2 cellular contexts compared by ENCODE assay signal in the genomic region with DNA sequence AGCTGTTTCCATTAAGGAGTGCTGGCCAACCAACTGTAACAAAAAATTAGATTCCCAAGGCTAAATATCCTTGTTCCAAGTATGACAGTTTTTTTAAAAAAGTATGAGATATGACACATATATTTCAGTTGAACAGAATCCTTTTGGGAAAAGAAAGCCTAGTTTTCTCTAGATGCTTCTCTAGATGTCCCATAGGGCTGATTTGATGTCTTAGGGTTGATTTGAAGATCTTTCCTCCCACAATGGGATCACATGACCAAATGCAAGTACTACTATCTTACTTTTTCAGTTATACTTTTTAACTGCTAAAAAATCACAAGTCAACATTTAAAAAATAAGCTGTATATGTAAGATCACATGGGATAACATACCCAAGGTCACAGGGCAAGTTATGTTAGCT.
TF ChIP-seq lines count a peak whose summit lies in the region.

No MANE protein-coding gene starts in this region.

TF ChIP-seq in IMR-90, 13 proteins besides CTCF, POLR2A, EP300 and RAD21:
- TF ChIP-seq MAFK (IDR thresholded peaks at IDR 0.05; ENCODE audit: low read depth, low read length): no peak
- TF ChIP-seq, protein P1, sequence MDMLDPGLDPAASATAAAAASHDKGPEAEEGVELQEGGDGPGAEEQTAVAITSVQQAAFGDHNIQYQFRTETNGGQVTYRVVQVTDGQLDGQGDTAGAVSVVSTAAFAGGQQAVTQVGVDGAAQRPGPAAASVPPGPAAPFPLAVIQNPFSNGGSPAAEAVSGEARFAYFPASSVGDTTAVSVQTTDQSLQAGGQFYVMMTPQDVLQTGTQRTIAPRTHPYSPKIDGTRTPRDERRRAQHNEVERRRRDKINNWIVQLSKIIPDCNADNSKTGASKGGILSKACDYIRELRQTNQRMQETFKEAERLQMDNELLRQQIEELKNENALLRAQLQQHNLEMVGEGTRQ (IDR thresholded peaks at IDR 0.05; ENCODE audit: low read depth, low read length): 0 out of 2 replicates have a peak, but pooled peaks have one; percentile 30

TF ChIP-seq in K562, 482 proteins besides CTCF, POLR2A, EP300 and RAD21 (continues in another document):
- no peak; the same call in 1 of the 2 replicates for TF ChIP-seq CBFA2T2 (conservative IDR thresholded peaks at IDR 0.05)
- TF ChIP-seq ASH1L (IDR thresholded peaks at IDR 0.05; ENCODE audit: borderline replicate concordance, low read depth, partially characterized antibody): no peak
- TF ChIP-seq NR2C1 (IDR thresholded peaks at IDR 0.05): peak; percentile 27; the same call in 1 of the 2 replicates
- no peak; the same call in 1 of the 2 replicates for TF ChIP-seq NR2C1 (tag; IDR thresholded peaks at IDR 0.05)
- no peak for TF ChIP-seq NR2F6 (CRISPR knock-in tag; IDR thresholded peaks at IDR 0.05)
- no peak for TF ChIP-seq RFX5 (IDR thresholded peaks at IDR 0.05; ENCODE audit: low read depth, low read length)
- TF ChIP-seq ATF1 (CRISPR knock-in tag; IDR thresholded peaks at IDR 0.05): no peak
- TF ChIP-seq ATF1 (tag; IDR thresholded peaks at IDR 0.05): no peak
- TF ChIP-seq, protein P2, sequence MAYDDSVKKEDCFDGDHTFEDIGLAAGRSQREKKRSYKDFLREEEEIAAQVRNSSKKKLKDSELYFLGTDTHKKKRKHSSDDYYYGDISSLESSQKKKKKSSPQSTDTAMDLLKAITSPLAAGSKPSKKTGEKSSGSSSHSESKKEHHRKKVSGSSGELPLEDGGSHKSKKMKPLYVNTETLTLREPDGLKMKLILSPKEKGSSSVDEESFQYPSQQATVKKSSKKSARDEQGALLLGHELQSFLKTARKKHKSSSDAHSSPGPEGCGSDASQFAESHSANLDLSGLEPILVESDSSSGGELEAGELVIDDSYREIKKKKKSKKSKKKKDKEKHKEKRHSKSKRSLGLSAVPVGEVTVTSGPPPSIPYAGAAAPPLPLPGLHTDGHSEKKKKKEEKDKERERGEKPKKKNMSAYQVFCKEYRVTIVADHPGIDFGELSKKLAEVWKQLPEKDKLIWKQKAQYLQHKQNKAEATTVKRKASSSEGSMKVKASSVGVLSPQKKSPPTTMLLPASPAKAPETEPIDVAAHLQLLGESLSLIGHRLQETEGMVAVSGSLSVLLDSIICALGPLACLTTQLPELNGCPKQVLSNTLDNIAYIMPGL (CRISPR knock-in tag; IDR thresholded peaks at IDR 0.05): no peak
- no peak for TF ChIP-seq MYNN (IDR thresholded peaks at IDR 0.05)
- no peak for TF ChIP-seq MYNN (CRISPR knock-in tag; IDR thresholded peaks at IDR 0.05)
- no peak for TF ChIP-seq PRMT5 (CRISPR knock-in tag; IDR thresholded peaks at IDR 0.05)
- TF ChIP-seq MECOM (CRISPR knock-in tag; IDR thresholded peaks at IDR 0.05): no peak
- no peak for TF ChIP-seq NRF1 (conservative IDR thresholded peaks at IDR 0.05 in 1 of 2, IDR thresholded peaks at IDR 0.05 in 1 of 2)
- no peak for TF ChIP-seq ZNF785 (CRISPR knock-in tag; IDR thresholded peaks at IDR 0.05)
- TF ChIP-seq FOXK1 (CRISPR knock-in tag; IDR thresholded peaks at IDR 0.05; ENCODE audit: borderline replicate concordance): no peak
- TF ChIP-seq SP1 (CRISPR knock-in tag; IDR thresholded peaks at IDR 0.05): no peak
- TF ChIP-seq, protein P3, sequence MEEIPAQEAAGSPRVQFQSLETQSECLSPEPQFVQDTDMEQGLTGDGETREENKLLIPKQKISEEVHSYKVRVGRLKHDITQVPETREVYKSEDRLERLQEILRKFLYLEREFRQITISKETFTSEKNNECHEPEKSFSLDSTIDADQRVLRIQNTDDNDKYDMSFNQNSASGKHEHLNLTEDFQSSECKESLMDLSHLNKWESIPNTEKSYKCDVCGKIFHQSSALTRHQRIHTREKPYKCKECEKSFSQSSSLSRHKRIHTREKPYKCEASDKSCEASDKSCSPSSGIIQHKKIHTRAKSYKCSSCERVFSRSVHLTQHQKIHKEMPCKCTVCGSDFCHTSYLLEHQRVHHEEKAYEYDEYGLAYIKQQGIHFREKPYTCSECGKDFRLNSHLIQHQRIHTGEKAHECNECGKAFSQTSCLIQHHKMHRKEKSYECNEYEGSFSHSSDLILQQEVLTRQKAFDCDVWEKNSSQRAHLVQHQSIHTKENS (CRISPR knock-in tag; IDR thresholded peaks at IDR 0.05): no peak
- TF ChIP-seq, protein P4, sequence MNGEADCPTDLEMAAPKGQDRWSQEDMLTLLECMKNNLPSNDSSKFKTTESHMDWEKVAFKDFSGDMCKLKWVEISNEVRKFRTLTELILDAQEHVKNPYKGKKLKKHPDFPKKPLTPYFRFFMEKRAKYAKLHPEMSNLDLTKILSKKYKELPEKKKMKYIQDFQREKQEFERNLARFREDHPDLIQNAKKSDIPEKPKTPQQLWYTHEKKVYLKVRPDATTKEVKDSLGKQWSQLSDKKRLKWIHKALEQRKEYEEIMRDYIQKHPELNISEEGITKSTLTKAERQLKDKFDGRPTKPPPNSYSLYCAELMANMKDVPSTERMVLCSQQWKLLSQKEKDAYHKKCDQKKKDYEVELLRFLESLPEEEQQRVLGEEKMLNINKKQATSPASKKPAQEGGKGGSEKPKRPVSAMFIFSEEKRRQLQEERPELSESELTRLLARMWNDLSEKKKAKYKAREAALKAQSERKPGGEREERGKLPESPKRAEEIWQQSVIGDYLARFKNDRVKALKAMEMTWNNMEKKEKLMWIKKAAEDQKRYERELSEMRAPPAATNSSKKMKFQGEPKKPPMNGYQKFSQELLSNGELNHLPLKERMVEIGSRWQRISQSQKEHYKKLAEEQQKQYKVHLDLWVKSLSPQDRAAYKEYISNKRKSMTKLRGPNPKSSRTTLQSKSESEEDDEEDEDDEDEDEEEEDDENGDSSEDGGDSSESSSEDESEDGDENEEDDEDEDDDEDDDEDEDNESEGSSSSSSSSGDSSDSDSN (IDR thresholded peaks at IDR 0.05; ENCODE audit: borderline replicate concordance in 1 of 2, low read depth in 2 of 2, low read length in 2 of 2): no peak
- peak; percentile 28 for TF ChIP-seq HDAC3 (IDR thresholded peaks at IDR 0.05; ENCODE audit: borderline replicate concordance, partially characterized antibody)
- TF ChIP-seq, protein P5, sequence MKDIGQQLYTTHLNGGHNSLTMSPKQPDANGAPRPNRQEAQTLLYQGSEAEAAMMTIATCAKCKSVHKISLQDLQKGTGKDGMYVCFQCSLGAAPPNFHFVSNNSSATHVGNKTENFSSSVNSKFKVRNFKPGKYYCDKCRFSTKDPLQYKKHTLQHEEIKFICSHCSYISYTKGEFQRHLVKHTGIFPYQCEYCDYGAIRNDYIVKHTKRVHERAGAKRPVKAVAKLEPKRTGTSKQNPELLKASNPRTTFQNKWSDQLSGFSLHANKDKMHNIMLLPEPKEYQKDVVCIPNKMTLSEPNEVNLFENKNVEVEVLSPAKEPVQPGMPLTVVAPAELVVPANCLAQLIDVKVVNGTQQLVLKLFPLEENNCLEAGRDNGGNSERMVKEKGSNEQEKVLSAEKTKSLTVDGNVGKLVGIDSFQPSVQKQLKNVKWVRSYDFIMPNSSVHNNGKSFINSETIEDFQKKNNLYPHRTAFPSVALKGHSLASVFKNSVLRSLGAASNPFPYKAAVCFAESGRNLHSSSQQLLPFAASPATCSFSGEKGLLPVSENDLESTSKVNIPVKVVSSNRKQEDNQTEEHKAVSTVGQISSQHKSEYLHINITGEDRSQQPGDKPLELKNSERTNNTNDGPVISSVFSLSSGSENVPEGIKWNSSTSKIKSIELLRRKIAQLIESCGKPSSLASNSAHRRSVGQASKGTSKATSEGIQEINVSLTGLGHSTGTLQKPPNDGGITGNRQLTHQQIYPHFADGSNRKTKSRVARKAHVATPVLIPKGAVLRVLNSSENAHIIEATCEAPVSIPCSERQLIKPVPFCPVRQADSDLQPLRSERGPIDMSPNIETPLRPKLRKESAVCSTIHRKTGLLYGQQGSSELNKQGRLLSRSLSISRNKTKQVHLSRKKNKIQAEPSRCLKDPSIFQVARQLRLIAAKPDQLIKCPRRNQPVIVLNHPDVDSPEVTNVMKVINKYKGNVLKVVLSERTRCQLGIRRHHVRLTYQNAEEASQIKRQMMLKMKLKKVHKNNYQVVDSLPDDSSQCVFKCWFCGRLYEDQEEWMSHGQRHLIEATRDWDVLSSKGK (CRISPR knock-in tag; IDR thresholded peaks at IDR 0.05): no peak
- TF ChIP-seq FOXM1 (IDR thresholded peaks at IDR 0.05; ENCODE audit: low read depth): peak; percentile 44; the same call in 1 of the 2 replicates
- TF ChIP-seq FOXM1 (CRISPR knock-in tag; IDR thresholded peaks at IDR 0.05; ENCODE audit: low read depth): no peak
- no peak for TF ChIP-seq TRIM28 (IDR thresholded peaks at IDR 0.05)
- no peak for TF ChIP-seq C11orf30 (IDR thresholded peaks at IDR 0.05; ENCODE audit: low read depth)
- TF ChIP-seq, protein P6, sequence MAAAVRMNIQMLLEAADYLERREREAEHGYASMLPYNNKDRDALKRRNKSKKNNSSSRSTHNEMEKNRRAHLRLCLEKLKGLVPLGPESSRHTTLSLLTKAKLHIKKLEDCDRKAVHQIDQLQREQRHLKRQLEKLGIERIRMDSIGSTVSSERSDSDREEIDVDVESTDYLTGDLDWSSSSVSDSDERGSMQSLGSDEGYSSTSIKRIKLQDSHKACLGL (CRISPR knock-in tag; IDR thresholded peaks at IDR 0.05; ENCODE audit: borderline replicate concordance, poor library complexity, severe bottlenecking): no peak
- no peak for TF ChIP-seq SMAD4 (CRISPR knock-in tag; conservative IDR thresholded peaks at IDR 0.05)
- TF ChIP-seq L3MBTL2 (IDR thresholded peaks at IDR 0.05): no peak
- TF ChIP-seq ELF4 (CRISPR knock-in tag; IDR thresholded peaks at IDR 0.05): no peak
- TF ChIP-seq, protein P7, sequence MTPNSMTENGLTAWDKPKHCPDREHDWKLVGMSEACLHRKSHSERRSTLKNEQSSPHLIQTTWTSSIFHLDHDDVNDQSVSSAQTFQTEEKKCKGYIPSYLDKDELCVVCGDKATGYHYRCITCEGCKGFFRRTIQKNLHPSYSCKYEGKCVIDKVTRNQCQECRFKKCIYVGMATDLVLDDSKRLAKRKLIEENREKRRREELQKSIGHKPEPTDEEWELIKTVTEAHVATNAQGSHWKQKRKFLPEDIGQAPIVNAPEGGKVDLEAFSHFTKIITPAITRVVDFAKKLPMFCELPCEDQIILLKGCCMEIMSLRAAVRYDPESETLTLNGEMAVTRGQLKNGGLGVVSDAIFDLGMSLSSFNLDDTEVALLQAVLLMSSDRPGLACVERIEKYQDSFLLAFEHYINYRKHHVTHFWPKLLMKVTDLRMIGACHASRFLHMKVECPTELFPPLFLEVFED (CRISPR knock-in tag; conservative IDR thresholded peaks at IDR 0.05): no peak
- no peak for TF ChIP-seq TBL1XR1 (IDR thresholded peaks at IDR 0.05; ENCODE audit: low read length in 2 of 2)
- TF ChIP-seq, protein P8, sequence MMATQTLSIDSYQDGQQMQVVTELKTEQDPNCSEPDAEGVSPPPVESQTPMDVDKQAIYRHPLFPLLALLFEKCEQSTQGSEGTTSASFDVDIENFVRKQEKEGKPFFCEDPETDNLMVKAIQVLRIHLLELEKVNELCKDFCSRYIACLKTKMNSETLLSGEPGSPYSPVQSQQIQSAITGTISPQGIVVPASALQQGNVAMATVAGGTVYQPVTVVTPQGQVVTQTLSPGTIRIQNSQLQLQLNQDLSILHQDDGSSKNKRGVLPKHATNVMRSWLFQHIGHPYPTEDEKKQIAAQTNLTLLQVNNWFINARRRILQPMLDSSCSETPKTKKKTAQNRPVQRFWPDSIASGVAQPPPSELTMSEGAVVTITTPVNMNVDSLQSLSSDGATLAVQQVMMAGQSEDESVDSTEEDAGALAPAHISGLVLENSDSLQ (IDR thresholded peaks at IDR 0.05): peak; percentile 67; the same call in 1 of the 2 replicates
- TF ChIP-seq CSDE1 (IDR thresholded peaks at IDR 0.05): no peak
- TF ChIP-seq, protein P9, sequence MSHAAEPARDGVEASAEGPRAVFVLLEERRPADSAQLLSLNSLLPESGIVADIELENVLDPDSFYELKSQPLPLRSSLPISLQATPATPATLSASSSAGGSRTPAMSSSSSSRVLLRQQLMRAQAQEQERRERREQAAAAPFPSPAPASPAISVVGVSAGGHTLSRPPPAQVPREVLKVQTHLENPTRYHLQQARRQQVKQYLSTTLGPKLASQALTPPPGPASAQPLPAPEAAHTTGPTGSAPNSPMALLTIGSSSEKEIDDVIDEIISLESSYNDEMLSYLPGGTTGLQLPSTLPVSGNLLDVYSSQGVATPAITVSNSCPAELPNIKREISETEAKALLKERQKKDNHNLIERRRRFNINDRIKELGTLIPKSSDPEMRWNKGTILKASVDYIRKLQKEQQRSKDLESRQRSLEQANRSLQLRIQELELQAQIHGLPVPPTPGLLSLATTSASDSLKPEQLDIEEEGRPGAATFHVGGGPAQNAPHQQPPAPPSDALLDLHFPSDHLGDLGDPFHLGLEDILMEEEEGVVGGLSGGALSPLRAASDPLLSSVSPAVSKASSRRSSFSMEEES (CRISPR knock-in tag; IDR thresholded peaks at IDR 0.05): peak; percentile 96
- no peak for TF ChIP-seq SP2 (IDR thresholded peaks at IDR 0.05; ENCODE audit: extremely low read depth, low read depth, low read length, poor library complexity, severe bottlenecking)
- TF ChIP-seq CBX2 (IDR thresholded peaks at IDR 0.05; ENCODE audit: insufficient read depth, low read length, poor library complexity, severe bottlenecking): no peak
- no peak for TF ChIP-seq ZNF764 (CRISPR knock-in tag; IDR thresholded peaks at IDR 0.05; ENCODE audit: low read depth)
- TF ChIP-seq BHLHE40 (IDR thresholded peaks at IDR 0.05; ENCODE audit: low read length): no peak
- TF ChIP-seq ZNF644 (tag; IDR thresholded peaks at IDR 0.05; ENCODE audit: low read depth): no peak
- TF ChIP-seq MYBL2 (IDR thresholded peaks at IDR 0.05; ENCODE audit: low read depth): peak; percentile 24; the same call in 1 of the 2 replicates
- TF ChIP-seq MYBL2 (CRISPR knock-in tag; IDR thresholded peaks at IDR 0.05; ENCODE audit: borderline replicate concordance): no peak
- TF ChIP-seq, protein P10, sequence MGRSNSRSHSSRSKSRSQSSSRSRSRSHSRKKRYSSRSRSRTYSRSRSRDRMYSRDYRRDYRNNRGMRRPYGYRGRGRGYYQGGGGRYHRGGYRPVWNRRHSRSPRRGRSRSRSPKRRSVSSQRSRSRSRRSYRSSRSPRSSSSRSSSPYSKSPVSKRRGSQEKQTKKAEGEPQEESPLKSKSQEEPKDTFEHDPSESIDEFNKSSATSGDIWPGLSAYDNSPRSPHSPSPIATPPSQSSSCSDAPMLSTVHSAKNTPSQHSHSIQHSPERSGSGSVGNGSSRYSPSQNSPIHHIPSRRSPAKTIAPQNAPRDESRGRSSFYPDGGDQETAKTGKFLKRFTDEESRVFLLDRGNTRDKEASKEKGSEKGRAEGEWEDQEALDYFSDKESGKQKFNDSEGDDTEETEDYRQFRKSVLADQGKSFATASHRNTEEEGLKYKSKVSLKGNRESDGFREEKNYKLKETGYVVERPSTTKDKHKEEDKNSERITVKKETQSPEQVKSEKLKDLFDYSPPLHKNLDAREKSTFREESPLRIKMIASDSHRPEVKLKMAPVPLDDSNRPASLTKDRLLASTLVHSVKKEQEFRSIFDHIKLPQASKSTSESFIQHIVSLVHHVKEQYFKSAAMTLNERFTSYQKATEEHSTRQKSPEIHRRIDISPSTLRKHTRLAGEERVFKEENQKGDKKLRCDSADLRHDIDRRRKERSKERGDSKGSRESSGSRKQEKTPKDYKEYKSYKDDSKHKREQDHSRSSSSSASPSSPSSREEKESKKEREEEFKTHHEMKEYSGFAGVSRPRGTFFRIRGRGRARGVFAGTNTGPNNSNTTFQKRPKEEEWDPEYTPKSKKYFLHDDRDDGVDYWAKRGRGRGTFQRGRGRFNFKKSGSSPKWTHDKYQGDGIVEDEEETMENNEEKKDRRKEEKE (IDR thresholded peaks at IDR 0.05; ENCODE audit: borderline replicate concordance in 1 of 2, control insufficient read depth in 1 of 2, low read depth in 2 of 2, low read length in 1 of 2): no peak
- TF ChIP-seq ZNF175 (CRISPR knock-in tag; IDR thresholded peaks at IDR 0.05; ENCODE audit: low read depth): 0 out of 2 replicates have a peak, but pooled peaks have one; percentile 34
- TF ChIP-seq, protein P11, sequence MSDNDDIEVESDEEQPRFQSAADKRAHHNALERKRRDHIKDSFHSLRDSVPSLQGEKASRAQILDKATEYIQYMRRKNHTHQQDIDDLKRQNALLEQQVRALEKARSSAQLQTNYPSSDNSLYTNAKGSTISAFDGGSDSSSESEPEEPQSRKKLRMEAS (CRISPR knock-in tag; IDR thresholded peaks at IDR 0.05): no peak
- no peak for TF ChIP-seq ZNF76 (CRISPR knock-in tag; IDR thresholded peaks at IDR 0.05; ENCODE audit: borderline replicate concordance)
